In the genomic region with DNA sequence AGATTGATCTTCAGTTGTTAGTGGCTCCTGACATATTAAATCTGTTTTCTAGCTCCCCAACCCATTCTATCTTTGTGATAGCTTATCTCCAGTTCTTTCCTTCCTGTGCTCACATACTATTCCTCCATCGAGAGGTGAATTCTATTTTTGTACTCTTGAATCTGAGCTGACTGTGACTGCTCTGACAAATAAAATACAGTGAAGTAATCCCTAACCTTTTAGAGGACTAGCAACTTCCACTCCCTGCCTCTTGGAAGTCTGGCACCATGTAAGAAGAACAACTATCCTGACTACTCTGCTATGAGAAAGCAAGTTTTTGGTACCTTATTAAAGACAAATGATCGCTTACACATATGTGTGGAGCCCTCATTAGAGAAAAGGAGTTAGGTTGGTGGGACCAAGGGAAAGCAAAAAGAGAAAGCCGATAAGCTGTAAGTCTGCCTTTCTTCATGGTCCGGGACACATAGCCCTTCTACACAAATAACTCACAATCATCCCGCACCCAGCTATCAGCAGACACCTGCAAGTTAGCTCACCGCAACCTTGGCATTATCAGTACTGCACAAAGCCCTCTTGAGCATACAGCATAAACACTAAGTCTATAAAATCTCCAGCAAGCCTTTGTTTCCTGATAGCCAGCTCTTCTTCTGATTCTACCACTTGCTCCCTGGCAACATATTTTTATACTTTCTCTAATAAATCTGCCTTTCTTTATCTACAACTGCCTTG, we compare ENCODE assay signal across 1 cellular context.
TF ChIP-seq lines count a peak whose summit lies in the region.

No MANE protein-coding gene starts in this region.

TF ChIP-seq in K562, 482 proteins besides CTCF, POLR2A, EP300 and RAD21 (continues in another document):
- TF ChIP-seq HDAC1 (IDR thresholded peaks at IDR 0.05) (0 out of 4 replicates have a peak, but pooled peaks of 1 of the 2 experiments have one; percentile 20), KLF6 (CRISPR knock-in tag; IDR thresholded peaks at IDR 0.05; ENCODE audit: borderline replicate concordance) (no peak), ZNF121 (CRISPR knock-in tag; conservative IDR thresholded peaks at IDR 0.05) (no peak), MTA2 (IDR thresholded peaks at IDR 0.05; ENCODE audit: low read depth) (0 out of 2 replicates have a peak, but pooled peaks have one; percentile 29), ZNF444 (CRISPR knock-in tag; IDR thresholded peaks at IDR 0.05) (no peak), MAFG (tag; conservative IDR thresholded peaks at IDR 0.05) (no peak), TCF3 (CRISPR knock-in tag; IDR thresholded peaks at IDR 0.05) (peak; percentile 85), MEF2A (IDR thresholded peaks at IDR 0.05; ENCODE audit: control insufficient read depth, low read depth, low read length) (no peak), POLR2AphosphoS5 (IDR thresholded peaks at IDR 0.05; ENCODE audit: control insufficient read depth, insufficient read depth, low read depth, low read length) (peak; percentile 46; the same call in 1 of the 2 replicates), NCOA1 (IDR thresholded peaks at IDR 0.05; ENCODE audit: low read depth) (no peak), ZZZ3 (IDR thresholded peaks at IDR 0.05) (no peak), KLF1 (tag; IDR thresholded peaks at IDR 0.05) (no peak), HDGF (IDR thresholded peaks at IDR 0.05) (no peak), TAL1 (IDR thresholded peaks at IDR 0.05) (peak; percentile 75), FOSL1 (tag; conservative IDR thresholded peaks at IDR 0.05) (no peak), KDM1A (IDR thresholded peaks at IDR 0.05) (peak; percentile 49 to 53; a peak in 2 of 4 replicates), SAFB (IDR thresholded peaks at IDR 0.05; ENCODE audit: borderline replicate concordance, low read depth, low read length) (no peak), NCOR1 (IDR thresholded peaks at IDR 0.05) (peak; percentile 58), RFX7 (CRISPR knock-in tag; IDR thresholded peaks at IDR 0.05) (no peak), RBM14 (IDR thresholded peaks at IDR 0.05; ENCODE audit: borderline replicate concordance, insufficient read depth, low read depth, low read length) (no peak), ATF2 (CRISPR knock-in tag; IDR thresholded peaks at IDR 0.05) (no peak), PCBP1 (IDR thresholded peaks at IDR 0.05; ENCODE audit: low read depth, low read length, poor library complexity, severe bottlenecking) (no peak), NR0B1 (IDR thresholded peaks at IDR 0.05; ENCODE audit: partially characterized antibody) (no peak), GATAD2B (IDR thresholded peaks at IDR 0.05; ENCODE audit: borderline replicate concordance) (no peak), CCNT2 (IDR thresholded peaks at IDR 0.05; ENCODE audit: borderline replicate concordance, extremely low read depth, insufficient read length, low read depth, low read length) (no peak), TEAD4 (IDR thresholded peaks at IDR 0.05; ENCODE audit: low read length) (peak; percentile 80), TEAD4 (CRISPR knock-in tag; IDR thresholded peaks at IDR 0.05; ENCODE audit: borderline replicate concordance) (no peak), NFIC (IDR thresholded peaks at IDR 0.05) (peak; percentile 31), ZNF766 (CRISPR knock-in tag; conservative IDR thresholded peaks at IDR 0.05) (no peak), ZNF253 (CRISPR knock-in tag; conservative IDR thresholded peaks at IDR 0.05) (no peak), BRCA1 (IDR thresholded peaks at IDR 0.05) (no peak), BRCA1 (CRISPR knock-in tag; IDR thresholded peaks at IDR 0.05) (no peak), ZNF512 (tag; IDR thresholded peaks at IDR 0.05) (no peak), ID3 (CRISPR knock-in tag; IDR thresholded peaks at IDR 0.05) (no peak), ID3 (tag; IDR thresholded peaks at IDR 0.05) (no peak), CBFA2T3 (IDR thresholded peaks at IDR 0.05) (peak; percentile 79), ZNF239 (CRISPR knock-in tag; IDR thresholded peaks at IDR 0.05) (no peak), SIX5 (IDR thresholded peaks at IDR 0.05; ENCODE audit: borderline replicate concordance in 1 of 2, insufficient read depth in 1 of 2, low read depth in 1 of 2, low read length in 2 of 2) (no peak), CBFA2T2 (conservative IDR thresholded peaks at IDR 0.05) (peak; percentile 62), KAT8 (IDR thresholded peaks at IDR 0.05; ENCODE audit: low read depth) (no peak), MAX (CRISPR knock-in tag; IDR thresholded peaks at IDR 0.05) (no peak), SRF (CRISPR knock-in tag; IDR thresholded peaks at IDR 0.05) (no peak), RBM15 (IDR thresholded peaks at IDR 0.05; ENCODE audit: insufficient read depth, low read length) (no peak), SOX6 (IDR thresholded peaks at IDR 0.05) (peak; percentile 69), NFYB (IDR thresholded peaks at IDR 0.05; ENCODE audit: extremely low read depth, insufficient read length) (no peak), ZC3H11A (IDR thresholded peaks at IDR 0.05; ENCODE audit: low read depth, low read length) (no peak), SMARCA4 (IDR thresholded peaks at IDR 0.05) (peak; percentile 25; the same call in 1 of the 2 replicates), MXI1 (IDR thresholded peaks at IDR 0.05; ENCODE audit: low read depth, low read length) (no peak), TRIM24 (IDR thresholded peaks at IDR 0.05) (peak; percentile 14 to 20; a peak in 1 of 4 replicates), ARNT (IDR thresholded peaks at IDR 0.05) (no peak), EP400 (IDR thresholded peaks at IDR 0.05) (no peak), STAT5A (IDR thresholded peaks at IDR 0.05; ENCODE audit: borderline replicate concordance, low read length) (peak; percentile 53; the same call in 1 of the 2 replicates), TRIM28 (IDR thresholded peaks at IDR 0.05) (no peak)
- TF ChIP-seq, protein P1, sequence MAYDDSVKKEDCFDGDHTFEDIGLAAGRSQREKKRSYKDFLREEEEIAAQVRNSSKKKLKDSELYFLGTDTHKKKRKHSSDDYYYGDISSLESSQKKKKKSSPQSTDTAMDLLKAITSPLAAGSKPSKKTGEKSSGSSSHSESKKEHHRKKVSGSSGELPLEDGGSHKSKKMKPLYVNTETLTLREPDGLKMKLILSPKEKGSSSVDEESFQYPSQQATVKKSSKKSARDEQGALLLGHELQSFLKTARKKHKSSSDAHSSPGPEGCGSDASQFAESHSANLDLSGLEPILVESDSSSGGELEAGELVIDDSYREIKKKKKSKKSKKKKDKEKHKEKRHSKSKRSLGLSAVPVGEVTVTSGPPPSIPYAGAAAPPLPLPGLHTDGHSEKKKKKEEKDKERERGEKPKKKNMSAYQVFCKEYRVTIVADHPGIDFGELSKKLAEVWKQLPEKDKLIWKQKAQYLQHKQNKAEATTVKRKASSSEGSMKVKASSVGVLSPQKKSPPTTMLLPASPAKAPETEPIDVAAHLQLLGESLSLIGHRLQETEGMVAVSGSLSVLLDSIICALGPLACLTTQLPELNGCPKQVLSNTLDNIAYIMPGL (CRISPR knock-in tag; IDR thresholded peaks at IDR 0.05) = no peak
- TF ChIP-seq, protein P2, sequence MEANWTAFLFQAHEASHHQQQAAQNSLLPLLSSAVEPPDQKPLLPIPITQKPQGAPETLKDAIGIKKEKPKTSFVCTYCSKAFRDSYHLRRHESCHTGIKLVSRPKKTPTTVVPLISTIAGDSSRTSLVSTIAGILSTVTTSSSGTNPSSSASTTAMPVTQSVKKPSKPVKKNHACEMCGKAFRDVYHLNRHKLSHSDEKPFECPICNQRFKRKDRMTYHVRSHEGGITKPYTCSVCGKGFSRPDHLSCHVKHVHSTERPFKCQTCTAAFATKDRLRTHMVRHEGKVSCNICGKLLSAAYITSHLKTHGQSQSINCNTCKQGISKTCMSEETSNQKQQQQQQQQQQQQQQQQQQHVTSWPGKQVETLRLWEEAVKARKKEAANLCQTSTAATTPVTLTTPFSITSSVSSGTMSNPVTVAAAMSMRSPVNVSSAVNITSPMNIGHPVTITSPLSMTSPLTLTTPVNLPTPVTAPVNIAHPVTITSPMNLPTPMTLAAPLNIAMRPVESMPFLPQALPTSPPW (CRISPR knock-in tag; IDR thresholded peaks at IDR 0.05) = no peak
- TF ChIP-seq, protein P3, sequence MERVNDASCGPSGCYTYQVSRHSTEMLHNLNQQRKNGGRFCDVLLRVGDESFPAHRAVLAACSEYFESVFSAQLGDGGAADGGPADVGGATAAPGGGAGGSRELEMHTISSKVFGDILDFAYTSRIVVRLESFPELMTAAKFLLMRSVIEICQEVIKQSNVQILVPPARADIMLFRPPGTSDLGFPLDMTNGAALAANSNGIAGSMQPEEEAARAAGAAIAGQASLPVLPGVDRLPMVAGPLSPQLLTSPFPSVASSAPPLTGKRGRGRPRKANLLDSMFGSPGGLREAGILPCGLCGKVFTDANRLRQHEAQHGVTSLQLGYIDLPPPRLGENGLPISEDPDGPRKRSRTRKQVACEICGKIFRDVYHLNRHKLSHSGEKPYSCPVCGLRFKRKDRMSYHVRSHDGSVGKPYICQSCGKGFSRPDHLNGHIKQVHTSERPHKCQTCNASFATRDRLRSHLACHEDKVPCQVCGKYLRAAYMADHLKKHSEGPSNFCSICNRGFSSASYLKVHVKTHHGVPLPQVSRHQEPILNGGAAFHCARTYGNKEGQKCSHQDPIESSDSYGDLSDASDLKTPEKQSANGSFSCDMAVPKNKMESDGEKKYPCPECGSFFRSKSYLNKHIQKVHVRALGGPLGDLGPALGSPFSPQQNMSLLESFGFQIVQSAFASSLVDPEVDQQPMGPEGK (CRISPR knock-in tag; IDR thresholded peaks at IDR 0.05; ENCODE audit: borderline replicate concordance) = no peak
- TF ChIP-seq, protein P4, sequence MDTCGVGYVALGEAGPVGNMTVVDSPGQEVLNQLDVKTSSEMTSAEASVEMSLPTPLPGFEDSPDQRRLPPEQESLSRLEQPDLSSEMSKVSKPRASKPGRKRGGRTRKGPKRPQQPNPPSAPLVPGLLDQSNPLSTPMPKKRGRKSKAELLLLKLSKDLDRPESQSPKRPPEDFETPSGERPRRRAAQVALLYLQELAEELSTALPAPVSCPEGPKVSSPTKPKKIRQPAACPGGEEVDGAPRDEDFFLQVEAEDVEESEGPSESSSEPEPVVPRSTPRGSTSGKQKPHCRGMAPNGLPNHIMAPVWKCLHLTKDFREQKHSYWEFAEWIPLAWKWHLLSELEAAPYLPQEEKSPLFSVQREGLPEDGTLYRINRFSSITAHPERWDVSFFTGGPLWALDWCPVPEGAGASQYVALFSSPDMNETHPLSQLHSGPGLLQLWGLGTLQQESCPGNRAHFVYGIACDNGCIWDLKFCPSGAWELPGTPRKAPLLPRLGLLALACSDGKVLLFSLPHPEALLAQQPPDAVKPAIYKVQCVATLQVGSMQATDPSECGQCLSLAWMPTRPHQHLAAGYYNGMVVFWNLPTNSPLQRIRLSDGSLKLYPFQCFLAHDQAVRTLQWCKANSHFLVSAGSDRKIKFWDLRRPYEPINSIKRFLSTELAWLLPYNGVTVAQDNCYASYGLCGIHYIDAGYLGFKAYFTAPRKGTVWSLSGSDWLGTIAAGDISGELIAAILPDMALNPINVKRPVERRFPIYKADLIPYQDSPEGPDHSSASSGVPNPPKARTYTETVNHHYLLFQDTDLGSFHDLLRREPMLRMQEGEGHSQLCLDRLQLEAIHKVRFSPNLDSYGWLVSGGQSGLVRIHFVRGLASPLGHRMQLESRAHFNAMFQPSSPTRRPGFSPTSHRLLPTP (IDR thresholded peaks at IDR 0.05; ENCODE audit: borderline replicate concordance, extremely low read depth, insufficient read length) = no peak
